Comparison of ENCODE assay signal across 30 cellular contexts in genomic region chr17:68711858-68712257, GRCh38.
A peak's percentile ranks its signal among the peaks of the same experiment; 100 is the strongest.
DNase-seq lines count a peak whose midpoint lies in the region; ATAC-seq, FAIRE-seq and TF ChIP-seq lines count a peak whose summit lies in the region.
"Had no signal": no experiment of that assay in that cellular context is flagged by ENCODE, and none has a peak within 500 bp of the region (broad histone marks: within the 10 kb centered on the region; RNA-seq: fewer than 3 reads in every experiment).

No MANE protein-coding gene starts in this region.

- peak; percentile 43 for FAIRE-seq in bronchial epithelial cell (lab: Jason Lieb, UNC)
- FAIRE-seq: HepG2, keratinocyte had no signal

- no peak overlapping the region for H3K56ac ChIP-seq in mesendoderm (ENCODE audit: low read length)

- H2BK120ac ChIP-seq in mesendoderm (ENCODE audit: low read depth, low read length) = no peak overlapping the region

- no peak overlapping the region for H3K4me3 ChIP-seq in bronchial epithelial cell (ENCODE audit: low read depth, low read length)
- no peak overlapping the region for H3K4me3 ChIP-seq in fibroblast of villous mesenchyme (ENCODE audit: low read depth, low read length)
- no peak overlapping the region for H3K4me3 ChIP-seq in mesendoderm (ENCODE audit: low read length)
- H3K4me3 ChIP-seq: cardiac muscle cell, SJSA1, testis had no signal

- H3K79me1 ChIP-seq in mesendoderm (ENCODE audit: low read length) = no peaks in the 10 kb centered on the region

- peaks cover 4% of the 10 kb centered on the region for H3K27me3 ChIP-seq in bronchial epithelial cell (ENCODE audit: control insufficient read depth, insufficient read depth, low read length)
- H3K27me3 ChIP-seq in mesendoderm (ENCODE audit: insufficient read depth, low read length, poor library complexity) = no peaks in the 10 kb centered on the region
- H3K27me3 ChIP-seq: cardiac muscle cell, SJSA1, testis had no signal

- TF ChIP-seq CTCF in AG09319 (IDR thresholded peaks at IDR 0.05; ENCODE audit: low read depth, low read length) (no peak), bronchial epithelial cell (IDR thresholded peaks at IDR 0.05; ENCODE audit: insufficient read depth, low read length, severe bottlenecking) (no peak), fibroblast of villous mesenchyme (IDR thresholded peaks at IDR 0.05; ENCODE audit: insufficient read depth, low read depth, low read length) (no peak)

- H3K36me3 ChIP-seq in bronchial epithelial cell (ENCODE audit: control insufficient read depth, insufficient read depth, low read length) = no peaks in the 10 kb centered on the region
- H3K36me3 ChIP-seq in mesendoderm (ENCODE audit: control insufficient read depth, insufficient read depth, low read length) = no peaks in the 10 kb centered on the region
- H3K36me3 ChIP-seq: cardiac muscle cell, SJSA1 had no signal

- no peak overlapping the region for H3K23ac ChIP-seq in mesendoderm (ENCODE audit: low read length)

- H3K4ac ChIP-seq in mesendoderm (ENCODE audit: low read depth, low read length) = no peak overlapping the region

- no peak overlapping the region for H3K9ac ChIP-seq in mesendoderm (ENCODE audit: low read length)

- no peak overlapping the region for H2BK5ac ChIP-seq in mesendoderm (ENCODE audit: low read length)

- H4K8ac ChIP-seq in mesendoderm (ENCODE audit: low read depth, low read length) = no peak overlapping the region

- H3K27ac ChIP-seq in mesendoderm (ENCODE audit: low read depth, low read length) = no peak overlapping the region
- H3K27ac ChIP-seq: cardiac muscle cell, testis had no signal

- H2AK5ac ChIP-seq in mesendoderm (ENCODE audit: low read length) = no peak overlapping the region

- no peak overlapping the region for H4K5ac ChIP-seq in mesendoderm (ENCODE audit: low read length)

- no CpG with 5 or more reads among the region's 4 CpGs for WGBS in mesendoderm (ENCODE audit: extremely low coverage, insufficient coverage, low lambda C conversion rate)

- peaks cover 4% of the 10 kb centered on the region for H3K4me1 ChIP-seq in mesendoderm (ENCODE audit: control insufficient read depth, low read depth, low read length)

- no peak overlapping the region for H2BK15ac ChIP-seq in mesendoderm (replicated peaks; ENCODE audit: low read depth)

- no peak overlapping the region for H3K18ac ChIP-seq in mesendoderm (ENCODE audit: low read length)

- H3K4me2 ChIP-seq in mesendoderm (ENCODE audit: low read length) = no peak overlapping the region

- ATAC-seq in HG03521 (IDR thresholded peaks at IDR 0.05; ENCODE audit: unreplicated experiment) = no peak
- ATAC-seq: esophagus mucosa; HepG2; left ventricle myocardium superior; natural killer cell; stimulated activated naive CD8-positive, alpha-beta T cell treated with anti-CD3 and anti-CD28 coated beads, Interleukin-15, Interleukin-2, amounts not matched to agents 100 U/mL and 50 U/mL, for 24 hours; T-cell had no signal

- peak; percentile 66 for DNase-seq in AG09319 (ENCODE audit: extremely low read depth, low read depth)
- peak; percentile 33 for DNase-seq in ELR (ENCODE audit: low read depth)
- DNase-seq in bronchial epithelial cell (ENCODE audit: low read depth) = no peak
- peak; percentile 88 for DNase-seq in fibroblast of villous mesenchyme (ENCODE audit: low read depth)
- DNase-seq in mesendoderm = no peak
- DNase-seq in T-helper 1 cell = no peak
- DNase-seq: activated B cell treated with CpG ODN at 0.5 μM for 24 hours; activated CD4-positive, alpha-beta T cell treated with anti-CD3 and anti-CD28 coated beads, Interleukin-2, amount 50 U/mL, for 1 hour; activated naive CD4-positive, alpha-beta T cell treated with anti-CD3 and anti-CD28 coated beads for 36 hours; amniotic stem cell; cortex of kidney; DND-41; endodermal cell; glutamatergic neuron; HFFc6; left ventricle myocardium superior; natural killer cell; NCI-H1105; NCI-H1930; NCI-H748 treated with DMSO at 0.1 percent for 48 hours; RPMI8226; stimulated activated naive CD8-positive, alpha-beta T cell treated with anti-CD3 and anti-CD28 coated beads, Interleukin-15, Interleukin-2, amounts not matched to agents 100 U/mL and 50 U/mL, for 24 hours; T-cell; testis had no signal

- H3K79me2 ChIP-seq in mesendoderm (ENCODE audit: control insufficient read depth, insufficient read depth, low read length) = no peaks in the 10 kb centered on the region

Comparison
In these comparisons a context has a peak if more than half of its experiments do, and no peak if none do; other contexts are left out.
1. DNase-seq: peak in AG09319 (single experiment), ELR (single experiment) and fibroblast of villous mesenchyme (single experiment); none in bronchial epithelial cell (single experiment), mesendoderm (single experiment) and T-helper 1 cell (0 of 5).